8 cellular contexts compared by ENCODE assay signal in genomic region chr1:205569411-205570172, GRCh38.
DNase-seq lines count a peak whose midpoint lies in the region; ATAC-seq and TF ChIP-seq lines count a peak whose summit lies in the region.
"Had no signal": no experiment of that assay in that cellular context is flagged by ENCODE, and none has a peak within 500 bp of the region (broad histone marks: within the 10 kb centered on the region; RNA-seq: fewer than 3 reads in every experiment).

No MANE protein-coding gene starts in this region.

- TF ChIP-seq CTCF in VCaP (conservative IDR thresholded peaks at IDR 0.05), result 0 out of 2 replicates have a peak, but pooled peaks have one; percentile 4

- no peaks in the 10 kb centered on the region for H3K36me3 ChIP-seq in H7 (replicated peaks; ENCODE audit: control insufficient read depth, insufficient read depth, low read length)

- H3K27ac ChIP-seq in VCaP, result peak overlapping the region; percentile 88

- no peaks in the 10 kb centered on the region for H3K4me1 Mint-ChIP-seq in T-helper 2 cell treated with Interferon-gamma antibody and Interleukin-4, amounts not matched to agents 5 μg/mL and 100 μg/mL, for 36 hours (ENCODE audit: low read depth)

- ATAC-seq in sciatic nerve (peak; percentile 22), GM19324 (IDR thresholded peaks at IDR 0.05; ENCODE audit: low FRiP score, unreplicated experiment) (no peak)

- H3K4me3 ChIP-seq in H7 (ENCODE audit: insufficient read depth, low read depth, low read length) (peak overlapping the region; percentile 53; the same call in 1 of the 2 replicates), iPS-18c (ENCODE audit: insufficient read depth, low read depth, low read length) (peak overlapping the region; percentile 52; the same call in 1 of the 2 replicates)

- DNase-seq in H7 (peak; percentile 72), sciatic nerve (ENCODE audit: low spot score) (peak; percentile 46), pons (ENCODE audit: low spot score) (no peak)
- no peak for DNase-seq in T-helper 2 cell treated with Interferon-gamma antibody and Interleukin-4, amounts not matched to agents 5 μg/mL and 100 μg/mL, for 36 hours (ENCODE audit: low spot score)
- DNase-seq: activated naive CD8-positive, alpha-beta T cell treated with anti-CD3 and anti-CD28 coated beads, Interleukin-2, amount 10 ng/mL, durations not matched to agents 7 days and 5 days had no signal

- H3K27me3 ChIP-seq in H7 (ENCODE audit: control insufficient read depth, insufficient read depth, low read length), result peaks cover 60% of the 10 kb centered on the region

- peaks cover 61% of the 10 kb centered on the region for H3K27me3 Mint-ChIP-seq in T-helper 2 cell treated with Interferon-gamma antibody and Interleukin-4, amounts not matched to agents 5 μg/mL and 100 μg/mL, for 36 hours (ENCODE audit: low read depth)

- H3K9me3 ChIP-seq in iPS-18c (ENCODE audit: control insufficient read depth, insufficient read depth, low read length), result no peaks in the 10 kb centered on the region

- H3K9me3 Mint-ChIP-seq in T-helper 2 cell treated with Interferon-gamma antibody and Interleukin-4, amounts not matched to agents 5 μg/mL and 100 μg/mL, for 36 hours, result no peaks in the 10 kb centered on the region
- H3K9me3 Mint-ChIP-seq: activated naive CD8-positive, alpha-beta T cell treated with anti-CD3 and anti-CD28 coated beads, Interleukin-2, amount 10 ng/mL, durations not matched to agents 7 days and 5 days had no signal

- intact Hi-C loops in sciatic nerve (cut with DNase I), result no loop called here

- no peak overlapping the region for H3K27ac Mint-ChIP-seq in T-helper 2 cell treated with Interferon-gamma antibody and Interleukin-4, amounts not matched to agents 5 μg/mL and 100 μg/mL, for 36 hours
- H3K27ac Mint-ChIP-seq: activated naive CD8-positive, alpha-beta T cell treated with anti-CD3 and anti-CD28 coated beads, Interleukin-2, amount 10 ng/mL, durations not matched to agents 7 days and 5 days had no signal

- no peak overlapping the region for H3K4me3 Mint-ChIP-seq in T-helper 2 cell treated with Interferon-gamma antibody and Interleukin-4, amounts not matched to agents 5 μg/mL and 100 μg/mL, for 36 hours

- no peaks in the 10 kb centered on the region for H3K36me3 Mint-ChIP-seq in T-helper 2 cell treated with Interferon-gamma antibody and Interleukin-4, amounts not matched to agents 5 μg/mL and 100 μg/mL, for 36 hours (ENCODE audit: low read depth)
- H3K36me3 Mint-ChIP-seq: activated naive CD8-positive, alpha-beta T cell treated with anti-CD3 and anti-CD28 coated beads, Interleukin-2, amount 10 ng/mL, durations not matched to agents 7 days and 5 days had no signal

Comparison
In these comparisons a context has a peak if more than half of its experiments do, and no peak if none do; other contexts are left out.
1. DNase-seq: peak in H7 (single experiment) and sciatic nerve (single experiment); none in pons (single experiment) and T-helper 2 cell treated with Interferon-gamma antibody and Interleukin-4, amounts not matched to agents 5 μg/mL and 100 μg/mL, for 36 hours (single experiment).